ENCODE assay signal across 1 cellular context in genomic region chr19:38856813-38857212, GRCh38.
TF ChIP-seq lines count a peak whose summit lies in the region.

No MANE protein-coding gene starts in this region.

TF ChIP-seq in A549, 52 proteins besides CTCF, POLR2A, EP300 and RAD21 (continued from another document):
- no peak for TF ChIP-seq PBX3 (IDR thresholded peaks at IDR 0.05)
- no peak for TF ChIP-seq HMGXB4 (CRISPR knock-in tag; IDR thresholded peaks at IDR 0.05; ENCODE audit: borderline replicate concordance)
- no peak for TF ChIP-seq USF2 (IDR thresholded peaks at IDR 0.05)
- no peak for TF ChIP-seq TP53 (CRISPR knock-in tag; IDR thresholded peaks at IDR 0.05)
- no peak for TF ChIP-seq ESRRA (IDR thresholded peaks at IDR 0.05; ENCODE audit: borderline replicate concordance, low read length)
- no peak for TF ChIP-seq HES2 (IDR thresholded peaks at IDR 0.05)
- no peak for TF ChIP-seq HDAC2 (IDR thresholded peaks at IDR 0.05)
- TF ChIP-seq FOSL2 (IDR thresholded peaks at IDR 0.05): no peak
- no peak for TF ChIP-seq FOSL2 (CRISPR knock-in tag; IDR thresholded peaks at IDR 0.05)
- no peak for TF ChIP-seq KDM5A (IDR thresholded peaks at IDR 0.05)
- no peak for TF ChIP-seq NPAS2 (CRISPR knock-in tag; IDR thresholded peaks at IDR 0.05; ENCODE audit: borderline replicate concordance)
- no peak for TF ChIP-seq CBX8 (IDR thresholded peaks at IDR 0.05)
- TF ChIP-seq BHLHE40 (IDR thresholded peaks at IDR 0.05; ENCODE audit: low read depth, low read length): no peak
